8 cellular contexts compared by ENCODE assay signal in the genomic region with DNA sequence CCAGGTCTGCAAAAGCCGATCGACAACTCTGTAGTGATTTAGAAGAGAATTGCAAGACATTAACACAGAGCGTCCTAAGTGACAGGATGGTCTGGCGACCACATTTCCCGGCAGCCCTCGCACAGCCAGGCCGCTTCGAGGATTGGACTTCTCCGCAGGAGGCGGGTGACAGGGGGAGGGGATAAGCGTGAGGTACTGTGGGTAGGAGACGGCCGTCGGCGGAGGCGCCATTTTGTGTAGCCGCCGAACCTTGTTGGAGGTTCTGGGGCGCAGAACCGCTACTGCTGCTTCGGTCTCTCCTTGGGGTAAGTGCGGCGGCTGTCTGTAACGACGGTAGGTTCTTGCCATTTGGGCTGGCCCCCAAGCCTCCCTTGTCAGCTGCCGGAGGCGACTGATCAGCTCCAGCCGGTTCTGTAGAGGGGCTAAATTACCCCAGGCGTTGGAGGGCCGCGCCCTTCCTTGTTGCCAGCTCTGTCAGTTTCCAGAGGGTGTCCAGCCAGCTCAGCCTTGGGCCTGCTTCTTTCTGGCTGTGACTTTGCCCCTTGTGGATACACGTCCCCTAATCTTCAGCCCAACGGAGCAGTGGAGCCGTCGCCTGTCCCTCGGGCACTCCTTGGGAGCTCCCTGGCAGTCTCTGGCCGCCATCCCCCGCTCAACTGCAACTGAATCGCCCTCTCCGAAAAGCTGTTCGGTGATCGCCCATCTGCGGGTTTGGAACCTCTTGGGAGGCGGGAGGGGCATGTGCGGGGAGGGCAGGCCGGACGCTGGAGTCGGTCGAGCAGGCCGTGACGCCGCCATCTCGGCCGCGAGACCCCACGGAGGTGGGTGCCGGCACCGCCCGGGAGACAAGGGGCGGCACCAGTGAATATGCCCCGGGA. TPM values are rescaled to one million over a fixed set of nuclear protein-coding genes. Genes with fewer than 3 reads are reported as not detected.
A peak's percentile ranks its signal among the peaks of the same experiment; 100 is the strongest.
DNase-seq lines count a peak whose midpoint lies in the region; ATAC-seq and TF ChIP-seq lines count a peak whose summit lies in the region.

A gene (plus strand): TSS at position 195 of the 878 bp plus-strand sequence. CDS start 1,516 bp downstream, outside the sequence.

- H2BK120ac ChIP-seq in mesenchymal stem cell (ENCODE audit: low read depth, low read length), result peak within 1 kb of the TSS; percentile 94

- peak within 1 kb of the TSS; percentile 95 for H3K27ac Mint-ChIP-seq in activated CD8-positive, alpha-beta memory T cell treated with anti-CD3 and anti-CD28 coated beads, Interleukin-2, amount 10 ng/mL, durations not matched to agents 7 days and 5 days

- H2BK12ac ChIP-seq in mesenchymal stem cell (ENCODE audit: low read length in 2 of 2), result peak within 1 kb of the TSS; percentile 29 to 32

- H3K79me1 ChIP-seq in mesenchymal stem cell (replicated peaks; ENCODE audit: low read length, poor library complexity, severe bottlenecking), result no peaks in the 10 kb centered on the region

- H2AFZ ChIP-seq in mesenchymal stem cell (ENCODE audit: low read depth, low read length), result peak within 1 kb of the TSS; percentile 79

- H3K18ac ChIP-seq in mesenchymal stem cell (ENCODE audit: low read depth in 1 of 2, low read length in 2 of 2), result peak within 1 kb of the TSS; percentile 93 to 98

- peak within 1 kb of the TSS; percentile 46 for H3K4me2 ChIP-seq in mesenchymal stem cell (ENCODE audit: low read length, poor library complexity, severe bottlenecking)

- H4K8ac ChIP-seq in mesenchymal stem cell (ENCODE audit: low read length), result peak within 1 kb of the TSS; percentile 93

- peak within 1 kb of the TSS; percentile 99 for H4K91ac ChIP-seq in mesenchymal stem cell (ENCODE audit: low read length)

- H2BK5ac ChIP-seq in mesenchymal stem cell (ENCODE audit: low read depth, low read length, poor library complexity, severe bottlenecking), result peak within 1 kb of the TSS; percentile 88

- H3K9me3 ChIP-seq in NT2/D1 (ENCODE audit: insufficient read depth, low read length) (peaks cover 9% of the 10 kb centered on the region; the same call in 1 of the 2 replicates), endocrine pancreas (ENCODE audit: control insufficient read depth, low read length) (no peaks in the 10 kb centered on the region), mesenchymal stem cell (ENCODE audit: control insufficient read depth, low read length) (no peaks in the 10 kb centered on the region)

- peak within 1 kb of the TSS; percentile 96 for H3K4me3 Mint-ChIP-seq in activated CD8-positive, alpha-beta memory T cell treated with anti-CD3 and anti-CD28 coated beads, Interleukin-2, amount 10 ng/mL, durations not matched to agents 7 days and 5 days

- peak within 1 kb of the TSS; percentile 62 to 94 for H3K14ac ChIP-seq in mesenchymal stem cell (ENCODE audit: low read length in 2 of 2)

- peaks cover 6% of the 10 kb centered on the region for H3K4me1 ChIP-seq in NT2/D1 (ENCODE audit: insufficient read depth, insufficient read length)
- H3K4me1 ChIP-seq in endocrine pancreas (ENCODE audit: control insufficient read depth, insufficient read depth, low read length), result peaks cover 13% of the 10 kb centered on the region
- H3K4me1 ChIP-seq in mesenchymal stem cell (ENCODE audit: control insufficient read depth, insufficient read depth, low read depth, low read length), result peaks cover 4% of the 10 kb centered on the region

- H2AK5ac ChIP-seq in mesenchymal stem cell (ENCODE audit: low read length, severe bottlenecking), result peak within 1 kb of the TSS; percentile 100

- TF ChIP-seq CTCF in GM20000 (IDR thresholded peaks at IDR 0.05; ENCODE audit: extremely low read depth, missing control alignments), result no peak

- H3K4ac ChIP-seq in mesenchymal stem cell (ENCODE audit: low read depth in 1 of 2, low read length in 2 of 2), result peak within 1 kb of the TSS; percentile 98 to 99

- peak within 1 kb of the TSS; percentile 100 for H3K9ac ChIP-seq in NT2/D1 (ENCODE audit: insufficient read length, low read depth)
- peak within 1 kb of the TSS; percentile 91 for H3K9ac ChIP-seq in endocrine pancreas (ENCODE audit: control insufficient read depth, insufficient read depth, low read length)
- peak within 1 kb of the TSS; percentile 97 for H3K9ac ChIP-seq in mesenchymal stem cell (ENCODE audit: low read length)

- H3K36me3 Mint-ChIP-seq in activated CD8-positive, alpha-beta memory T cell treated with anti-CD3 and anti-CD28 coated beads, Interleukin-2, amount 10 ng/mL, durations not matched to agents 7 days and 5 days, result peaks cover 31% of the 10 kb centered on the region

- DNase-seq in CMK (ENCODE audit: low read depth) (peak; percentile 81), GM20000 (ENCODE audit: low spot score) (peak; percentile 98), HT1080 (ENCODE audit: low read depth) (peak; percentile 89), NT2/D1 (ENCODE audit: low read depth, low spot score) (peak; percentile 92), mesenchymal stem cell (peak; percentile 94)
- peak; percentile 98 for DNase-seq in activated CD8-positive, alpha-beta memory T cell treated with anti-CD3 and anti-CD28 coated beads, Interleukin-2, amount 10 ng/mL, durations not matched to agents 7 days and 5 days
- peak; percentile 81 for DNase-seq in stimulated activated CD8-positive, alpha-beta memory T cell treated with anti-CD3 and anti-CD28 coated beads, Interleukin-12 subunit alpha, Interleukin-12 subunit beta, amount 100 ng/mL, for 4 hours (ENCODE audit: low read depth)

- H3K4me3 ChIP-seq in NT2/D1 (ENCODE audit: insufficient read length, low read depth), result peak within 1 kb of the TSS; percentile 98
- H3K4me3 ChIP-seq in endocrine pancreas (ENCODE audit: control insufficient read depth, insufficient read depth, low read length), result peak within 1 kb of the TSS; percentile 97
- peak within 1 kb of the TSS; percentile 86 to 93 for H3K4me3 ChIP-seq in mesenchymal stem cell (ENCODE audit: insufficient read depth in 1 of 2, low read depth in 1 of 2, low read length in 2 of 2)

- ATAC-seq in activated CD8-positive, alpha-beta memory T cell treated with anti-CD3 and anti-CD28 coated beads, Interleukin-2, amount 10 ng/mL, durations not matched to agents 7 days and 5 days, result peak; percentile 100

- peak within 1 kb of the TSS; percentile 85 for H3K27ac ChIP-seq in mesenchymal stem cell (ENCODE audit: low read length, poor library complexity, severe bottlenecking)

- CTCF ChIA-PET in activated CD8-positive, alpha-beta memory T cell treated with anti-CD3 and anti-CD28 coated beads, Interleukin-2, amount 10 ng/mL, durations not matched to agents 7 days and 5 days (lab: Charles Lee), result interaction anchor here (1.1 to 2.3 kb wide), 7 partner anchors 15 to 549 kb away, joined by 3 to 5 read pairs (median 4); a partner anchor contains a TSS

- no peaks in the 10 kb centered on the region for H3K9me3 Mint-ChIP-seq in activated CD8-positive, alpha-beta memory T cell treated with anti-CD3 and anti-CD28 coated beads, Interleukin-2, amount 10 ng/mL, durations not matched to agents 7 days and 5 days (ENCODE audit: low read depth)

- H3K27me3 ChIP-seq in NT2/D1 (ENCODE audit: insufficient read depth, insufficient read length) (no peaks in the 10 kb centered on the region), endocrine pancreas (ENCODE audit: control insufficient read depth, insufficient read depth, low read length) (no peaks in the 10 kb centered on the region), mesenchymal stem cell (ENCODE audit: control insufficient read depth in 1 of 2, insufficient read depth in 1 of 2, low read length in 2 of 2) (no peaks in the 10 kb centered on the region)

- peak within 1 kb of the TSS; percentile 42 to 94 for H3K23ac ChIP-seq in mesenchymal stem cell (ENCODE audit: low read length in 2 of 2)

- WGBS in mesenchymal stem cell, result under 1% methylated on average over 59 of the region's 61 CpGs

- H3K27me3 Mint-ChIP-seq in activated CD8-positive, alpha-beta memory T cell treated with anti-CD3 and anti-CD28 coated beads, Interleukin-2, amount 10 ng/mL, durations not matched to agents 7 days and 5 days, result no peaks in the 10 kb centered on the region

- H2BK15ac ChIP-seq in mesenchymal stem cell (ENCODE audit: low read depth, poor library complexity, severe bottlenecking), result peak within 1 kb of the TSS; percentile 84

- peaks cover 29% of the 10 kb centered on the region for H3K4me1 Mint-ChIP-seq in activated CD8-positive, alpha-beta memory T cell treated with anti-CD3 and anti-CD28 coated beads, Interleukin-2, amount 10 ng/mL, durations not matched to agents 7 days and 5 days

- peaks cover 41% of the 10 kb centered on the region for H3K36me3 ChIP-seq in NT2/D1 (ENCODE audit: insufficient read depth, insufficient read length, low read length)
- peaks cover 5% of the 10 kb centered on the region for H3K36me3 ChIP-seq in endocrine pancreas (ENCODE audit: control insufficient read depth, insufficient read depth, low read length)
- peaks cover 17 to 38% of the 10 kb centered on the region in 2 experiments for H3K36me3 ChIP-seq in mesenchymal stem cell (ENCODE audit: control insufficient read depth in 1 of 2, insufficient read depth in 2 of 2, low read depth in 1 of 2, low read length in 2 of 2)

RNA-seq across cellular contexts. Expression of the gene that starts here (rescaled TPM):
- 54.7 and 65.5 TPM in 2 replicates for total RNA-seq in HT1080 (2014; rRNA removed; shearing (Covaris generic))
- polyA plus RNA-seq in HT1080 (2015; cell fraction: cytosol; rRNA removed), result 26.1 and 32.6 TPM in 2 replicates
- polyA plus RNA-seq in HT1080 (2015; cell fraction: nucleus; rRNA removed), result 470 and 474 TPM in 2 replicates
- total RNA-seq in activated CD8-positive, alpha-beta memory T cell treated with anti-CD3 and anti-CD28 coated beads, Interleukin-2, amount 10 ng/mL, durations not matched to agents 7 days and 5 days, result 100 to 1,000 TPM; 176 to 202 TPM
- polyA plus RNA-seq in mesenchymal stem cell (2013, experiment 1 of 2), result 58.5 TPM
- polyA plus RNA-seq in mesenchymal stem cell (2013, experiment 2 of 2), result 54.7 TPM

Comparison
In these comparisons a context has a peak if more than half of its experiments do, and no peak if none do; other contexts are left out.
1. Peak in every context shown above with its lines: DNase-seq, ATAC-seq, H3K4me3 ChIP-seq and H3K27ac ChIP-seq.